Comparison of ENCODE assay signal across 8 cellular contexts in the genomic region with DNA sequence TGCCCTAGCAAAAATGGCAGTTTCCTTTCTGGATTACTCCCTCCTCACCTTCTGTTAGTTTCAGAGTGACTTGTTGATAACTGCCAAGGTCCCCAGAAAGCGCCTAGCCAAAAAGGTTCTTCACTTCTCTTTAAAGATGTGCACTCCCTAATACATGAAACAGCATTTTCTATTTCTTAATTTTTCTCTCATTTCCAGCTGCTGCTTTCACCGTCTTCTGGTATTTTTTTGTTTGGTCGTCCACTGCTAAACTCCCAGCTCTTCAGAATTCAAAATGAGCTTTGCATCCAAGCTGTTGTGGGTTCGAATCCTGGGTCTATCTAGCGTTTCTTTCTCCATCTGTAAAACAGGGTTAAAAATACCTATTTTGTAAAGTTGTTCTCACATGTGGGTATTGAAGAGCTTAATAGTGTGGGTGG. TPM values are rescaled to one million over a fixed set of nuclear protein-coding genes. Genes with fewer than 3 reads are reported as not detected.
DNase-seq lines count a peak whose midpoint lies in the region; ATAC-seq and TF ChIP-seq lines count a peak whose summit lies in the region.

No MANE protein-coding gene starts in this region.

- H3K4me3 Mint-ChIP-seq in T-cell, result peak overlapping the region; percentile 87 to 96 (median 93)

- no peaks in the 10 kb centered on the region for H3K27me3 Mint-ChIP-seq in T-cell

- no peak for DNase-seq in GM12864 (ENCODE audit: low read depth)
- no peak for DNase-seq in T-cell
- no peak for DNase-seq in fibroblast of mammary gland (ENCODE audit: low read depth)
- no peak for DNase-seq in retinal pigment epithelial cell (ENCODE audit: low read depth)
- DNase-seq in DMS114 treated with DMSO at 0.1 percent for 48 hours (lab: John Stamatoyannopoulos, UW; ENCODE audit: unreplicated experiment), result no peak
- no peak for DNase-seq in activated CD4-positive, CD25-positive, alpha-beta regulatory T cell treated with anti-CD3 and anti-CD28 coated beads, Interleukin-2, amount 50 U/mL, for 72 hours
- DNase-seq in NCI-H1048 (lab: John Stamatoyannopoulos, UW), result no peak
- no peak for DNase-seq in stimulated activated CD4-positive, alpha-beta T cell treated with anti-CD3 and anti-CD28 coated beads, Interleukin-1b, Interleukin-23, amount 100 ng/mL, for 48 hours

- POLR2A ChIA-PET in T-cell (lab: Charles Lee), result interaction anchor here (0.6 to 2.5 kb wide), 18 partner anchors 21 to 380 kb away, joined by 3 to 12 read pairs (median 4); partner anchors contain the start of genes CREBL2 (in 1 of the 2) and LRP6 (in 1 of the 2)

- H3K36me3 Mint-ChIP-seq in T-cell, result peaks cover 3% of the 10 kb centered on the region

- peaks cover 43 to 52% (median 48%) of the 10 kb centered on the region in 3 donors for H3K4me1 Mint-ChIP-seq in T-cell

- H3K27ac Mint-ChIP-seq in T-cell, result peak overlapping the region; percentile 94 to 96

- TF ChIP-seq CTCF in GM12864 (IDR thresholded peaks at IDR 0.05; ENCODE audit: low read depth, low read length, missing control alignments) (no peak), fibroblast of mammary gland (conservative IDR thresholded peaks at IDR 0.05; ENCODE audit: control insufficient read depth, insufficient read depth, low read depth, low read length) (no peak), retinal pigment epithelial cell (conservative IDR thresholded peaks at IDR 0.05; ENCODE audit: low read depth, low read length) (no peak)

- no peak for ATAC-seq in T-cell (replicated peaks in 1 of 4)

- CTCF ChIA-PET in T-cell (lab: Charles Lee), result interaction anchor here (0.5 to 3.0 kb wide), 20 partner anchors 9 to 868 kb away, joined by 3 to 29 read pairs (median 4); partner anchors contain the start of gene DUSP16 (in 1 of the 2)

- no peaks in the 10 kb centered on the region for H3K9me3 Mint-ChIP-seq in T-cell

- H3K4me3 ChIP-seq in GM12864 (ENCODE audit: low read depth, low read length) (peak overlapping the region; percentile 89), fibroblast of mammary gland (ENCODE audit: control insufficient read depth, low read depth, low read length) (peak overlapping the region; percentile 85), retinal pigment epithelial cell (ENCODE audit: low read length) (peak overlapping the region; percentile 88)

RNA-seq across cellular contexts. Expression of gene BORCS5, which starts 0.4 kb away (rescaled TPM):
- 10 to 100 TPM; 18.0 to 34.0 (median 25.5) TPM for total RNA-seq in T-cell

RNA-seq across cellular contexts. Expression of gene MANSC1, which starts 6.4 kb away (rescaled TPM):
- 1 to 10 TPM in 2 of 5 donors, under 1 TPM in 3; 0.16 to 1.6 (median 0.96) TPM for total RNA-seq in T-cell
